Comparison of ENCODE assay signal across 12 cellular contexts in genomic region chr1:110067957-110068645, GRCh38. TPM values are rescaled to one million over a fixed set of nuclear protein-coding genes. Genes with fewer than 3 reads are reported as not detected.
DNase-seq lines count a peak whose midpoint lies in the region; ATAC-seq, FAIRE-seq and TF ChIP-seq lines count a peak whose summit lies in the region.
"Had no signal": no experiment of that assay in that cellular context is flagged by ENCODE, and none has a peak within 500 bp of the region (broad histone marks: within the 10 kb centered on the region; RNA-seq: fewer than 3 reads in every experiment).

No MANE protein-coding gene starts in this region.

- H3K4me1 Mint-ChIP-seq in CD4-positive, alpha-beta memory T cell, result peaks cover 8 to 25% (median 16%) of the 10 kb centered on the region in 4 donors
- H3K4me1 Mint-ChIP-seq in nephron, result peaks cover 17% of the 10 kb centered on the region

- TF ChIP-seq CTCF in H1 (IDR thresholded peaks at IDR 0.05; ENCODE audit: control extremely low read depth in 1 of 3, insufficient read depth in 1 of 3, low read depth in 1 of 3, low read length in 3 of 3) (no peak), nephron (IDR thresholded peaks at IDR 0.05; ENCODE audit: unreplicated experiment in 3 of 3) (no peak)

- H3K4me1 ChIP-seq in CD4-positive, alpha-beta memory T cell (ENCODE audit: insufficient read depth, low read length), result peaks cover 28% of the 10 kb centered on the region
- peaks cover 3 to 31% (median 15%) of the 10 kb centered on the region in 4 experiments; a peak in 6 of 7 replicates for H3K4me1 ChIP-seq in H1 (replicated peaks in 1 of 4; ENCODE audit: control insufficient read depth in 3 of 4, insufficient read depth in 4 of 4, low read length in 3 of 4)

- H3K9me3 Mint-ChIP-seq in CD4-positive, alpha-beta memory T cell, result peaks cover 0 to 3% (median 0%) of the 10 kb centered on the region in 8 donors
- no peaks in the 10 kb centered on the region for H3K9me3 Mint-ChIP-seq in nephron

- no peaks in the 10 kb centered on the region for H3K79me2 ChIP-seq in H1 (ENCODE audit: control insufficient read depth in 1 of 2, insufficient read depth in 2 of 2, low read length in 2 of 2)

- no peak overlapping the region for H2AFZ ChIP-seq in H1 (ENCODE audit: low read length)

- POLR2A ChIA-PET in CD4-positive, alpha-beta memory T cell (lab: Charles Lee; ENCODE audit: partially characterized antibody), result interaction anchor here (1.4 kb wide), 1 partner anchor 18 kb away, joined by 4 read pairs; no protein-coding TSS in a partner anchor
- POLR2A ChIA-PET in H1 (lab: Charles Lee; ENCODE audit: partially characterized antibody), result interaction anchor here (1.0 to 2.5 kb wide), 9 partner anchors 8 to 277 kb away, joined by 3 to 11 read pairs (median 5); no protein-coding TSS in a partner anchor

- H2BK12ac ChIP-seq in H1 (ENCODE audit: low read depth, low read length), result no peak overlapping the region; the same call in 1 of the 2 replicates

- no peak overlapping the region for H4K91ac ChIP-seq in H1 (replicated peaks; ENCODE audit: insufficient read length, low read length)

- H3K4me3 ChIP-seq in CD4-positive, alpha-beta memory T cell (ENCODE audit: low read length in 2 of 2), result peak overlapping the region in 1 of 2 donors; percentile 11
- peak overlapping the region; percentile 16 to 56 (median 36); a peak in 7 of 8 replicates for H3K4me3 ChIP-seq in H1 (ENCODE audit: extremely low read depth in 1 of 4, insufficient read depth in 2 of 4, low read depth in 3 of 4, low read length in 4 of 4)
- H3K4me3 ChIP-seq: colonic mucosa had no signal

- H4K5ac ChIP-seq in H1 (ENCODE audit: insufficient read length, low read depth, low read length), result no peak overlapping the region

- in situ Hi-C loops in KBM-7 (cut with MboI; ENCODE audit: low pct_unique_long_range_greater_than_20kb, low sequenced_read_pairs), result no loop called here

- H3K4me2 ChIP-seq in H1 (ENCODE audit: insufficient read depth in 1 of 2, low read depth in 2 of 2, low read length in 2 of 2), result peak overlapping the region; percentile 62 to 71

- H3K9me3 ChIP-seq in CD4-positive, alpha-beta memory T cell (ENCODE audit: control insufficient read depth in 1 of 2, low read length in 2 of 2), result no peaks in the 10 kb centered on the region
- no peaks in the 10 kb centered on the region; a peak in 1 of 4 replicates for H3K9me3 ChIP-seq in H1 (ENCODE audit: insufficient read depth in 2 of 2, low read depth in 1 of 2, low read length in 1 of 2)
- H3K9me3 ChIP-seq: colonic mucosa had no signal

- no peak for TF ChIP-seq EP300 in H1 (IDR thresholded peaks at IDR 0.05; ENCODE audit: borderline replicate concordance in 1 of 2, low read depth in 2 of 2, low read length in 2 of 2)

- H3K23me2 ChIP-seq in H1 (ENCODE audit: low read depth, low read length), result peaks cover 7% of the 10 kb centered on the region; the same call in 1 of the 2 replicates

- DNase-seq in CD4-positive, alpha-beta memory T cell, result no peak
- DNase-seq in KBM-7 (peak; percentile 33), H1 (ENCODE audit: low read depth in 1 of 2, low spot score in 2 of 2) (peak in 1 of 2 experiments; percentile 79), SKM-1 (lab: John Stamatoyannopoulos, UW; ENCODE audit: unreplicated experiment) (no peak), KG1 (lab: John Stamatoyannopoulos, UW) (no peak)
- DNase-seq: Calu3, colonic mucosa, right cardiac atrium had no signal

- no peak overlapping the region for H3K23ac ChIP-seq in H1 (ENCODE audit: insufficient read length)

- peaks cover 7 to 10% of the 10 kb centered on the region in 2 experiments for H4K20me1 ChIP-seq in H1 (replicated peaks in 1 of 2; ENCODE audit: control insufficient read depth in 1 of 2, insufficient read depth in 2 of 2, low read length in 2 of 2)

- no peak overlapping the region for H2BK5ac ChIP-seq in H1 (ENCODE audit: low read depth, low read length)

- no peak overlapping the region for H2BK20ac ChIP-seq in H1 (ENCODE audit: low read length)

- H4K8ac ChIP-seq in H1 (ENCODE audit: extremely low read depth, insufficient read depth, low read length), result no peak overlapping the region; the same call in 1 of the 2 replicates

- H3K27me3 Mint-ChIP-seq in CD4-positive, alpha-beta memory T cell, result peaks cover 29 to 40% of the 10 kb centered on the region in 2 donors
- H3K27me3 Mint-ChIP-seq in nephron (ENCODE audit: low read depth), result peaks cover 94% of the 10 kb centered on the region

- H3K79me1 ChIP-seq in H1 (ENCODE audit: low read depth, low read length), result no peaks in the 10 kb centered on the region

- H3K4ac ChIP-seq in H1 (replicated peaks; ENCODE audit: insufficient read length, low read depth, low read length), result no peak overlapping the region

- H2AK5ac ChIP-seq in H1 (ENCODE audit: low read depth, low read length), result no peak overlapping the region

- H2BK120ac ChIP-seq in H1 (replicated peaks; ENCODE audit: low read depth, low read length), result no peak overlapping the region

- H3K18ac ChIP-seq in H1 (ENCODE audit: extremely low read depth, low read length), result no peak overlapping the region; the same call in 1 of the 2 replicates

- CTCF ChIA-PET in CD4-positive, alpha-beta memory T cell (lab: Charles Lee; ENCODE audit: partially characterized antibody), result interaction anchor here (1.5 to 5.7 kb wide), 2 partner anchors 8 to 14 kb away, joined by 7 to 34 read pairs; no protein-coding TSS in a partner anchor
- CTCF ChIA-PET in H1 (lab: Charles Lee; ENCODE audit: partially characterized antibody), result interaction anchor here (0.7 to 52.4 kb wide), 4 partner anchors 14 to 75 kb away, joined by 4 to 1450 read pairs (median 728); partner anchors contain the start of genes ALX3 and STRIP1

- no peak for TF ChIP-seq RAD21 in H1 (IDR thresholded peaks at IDR 0.05 in 1 of 2, conservative IDR thresholded peaks at IDR 0.05 in 1 of 2; ENCODE audit: low read depth in 2 of 2, low read length in 2 of 2)

- H3K36me3 Mint-ChIP-seq in CD4-positive, alpha-beta memory T cell, result no peaks in the 10 kb centered on the region
- H3K36me3 Mint-ChIP-seq in nephron (ENCODE audit: low read depth), result no peaks in the 10 kb centered on the region

- FAIRE-seq in H1 (lab: Jason Lieb, UNC), result no peak

- WGBS in H1 (ENCODE audit: extremely low coverage in 1 of 2, insufficient coverage in 1 of 2, insufficient read length in 1 of 2, insufficient replicate concordance in 2 of 2, low coverage in 1 of 2, low lambda C conversion rate in 2 of 2, missing lambda C conversion rate in 1 of 2), 2 experiments, result 2% methylated on average over 58 of the region's 61 CpGs; no CpG with 5 or more reads in 1 of the 2 experiments

- no peak overlapping the region for H3K56ac ChIP-seq in H1 (replicated peaks; ENCODE audit: insufficient read length, low read depth, low read length)

- no peak for TF ChIP-seq POLR2A in H1 (IDR thresholded peaks at IDR 0.05; ENCODE audit: control extremely low read depth in 1 of 2, low read depth in 2 of 2, low read length in 2 of 2)

- no peak overlapping the region for H2BK15ac ChIP-seq in H1 (ENCODE audit: low read length)

- intact Hi-C loops in CD4-positive, alpha-beta memory T cell (cut with micrococcal nuclease), result no loop called here

- peak overlapping the region; percentile 56 to 92 (median 76) for H3K4me3 Mint-ChIP-seq in CD4-positive, alpha-beta memory T cell
- H3K4me3 Mint-ChIP-seq in nephron, result peak overlapping the region; percentile 9 to 65 (median 22)

- no peaks in the 10 kb centered on the region for H3K36me3 ChIP-seq in CD4-positive, alpha-beta memory T cell (ENCODE audit: insufficient read depth, low read length)
- H3K36me3 ChIP-seq in H1 (ENCODE audit: control insufficient read depth in 2 of 4, insufficient read depth in 4 of 4, low read length in 3 of 4), result peaks cover 0 to 8% (median 0%) of the 10 kb centered on the region in 4 experiments; a peak in 3 of 8 replicates
- H3K36me3 ChIP-seq: colonic mucosa had no signal

- H3K14ac ChIP-seq in H1 (ENCODE audit: insufficient read length), result no peak overlapping the region

- peak overlapping the region in 1 of 7 donors; percentile 11 for H3K27ac Mint-ChIP-seq in CD4-positive, alpha-beta memory T cell
- no peak overlapping the region for H3K27ac Mint-ChIP-seq in nephron

- no peak overlapping the region; a peak in 2 of 7 replicates for H3K9ac ChIP-seq in H1 (replicated peaks in 1 of 4; ENCODE audit: extremely low read depth in 1 of 4, low read depth in 3 of 4, low read length in 3 of 4)

- H3K27me3 ChIP-seq in CD4-positive, alpha-beta memory T cell (ENCODE audit: insufficient read depth, low read length), result peaks cover 28% of the 10 kb centered on the region
- peaks cover 62 to 87% (median 78%) of the 10 kb centered on the region in 4 experiments for H3K27me3 ChIP-seq in H1 (replicated peaks in 1 of 4; ENCODE audit: control insufficient read depth in 3 of 4, extremely low read depth in 1 of 4, insufficient read depth in 3 of 4, low read length in 3 of 4)

- no peak overlapping the region for H3K27ac ChIP-seq in CD4-positive, alpha-beta memory T cell (ENCODE audit: low read depth, low read length)
- H3K27ac ChIP-seq in H1 (ENCODE audit: low read depth, low read length), result no peak overlapping the region
- H3K27ac ChIP-seq: colonic mucosa had no signal

- no peak for ATAC-seq in HG02981 (IDR thresholded peaks at IDR 0.05; ENCODE audit: unreplicated experiment)
- ATAC-seq in HG03108 (IDR thresholded peaks at IDR 0.05; ENCODE audit: unreplicated experiment), result no peak

RNA-seq across cellular contexts. Expression of gene ALX3, which starts 2.4 kb away (rescaled TPM):
- not detected for total RNA-seq in CD4-positive, alpha-beta memory T cell
- not detected for polyA plus RNA-seq in CD4-positive, alpha-beta memory T cell
- total RNA-seq in H1 (2021; fragmentation: NEBNext Ultra II Directional; extraction: Animal tissue kit (Norgen Biotek cat#: 25700)), result not detected in 2 replicates
- 0.06 and 0.20 TPM in 2 replicates for polyA plus RNA-seq in H1 (2011; rRNA removed)
- polyA plus RNA-seq in H1 (2011; cell fraction: cytosol; rRNA removed), result 0.05 TPM
- not detected for polyA plus RNA-seq in H1 (2011; cell fraction: nucleus; rRNA removed)
- 0.10 to 0.12 TPM in 2 of 4 replicates, not detected in the others for polyA plus RNA-seq in H1 (2012, experiment 1 of 2)
- polyA plus RNA-seq in H1 (2012, experiment 2 of 2), result not detected
- polyA plus RNA-seq in H1 (2013, experiment 1 of 2), result 0.02 TPM
- 0.07 TPM for polyA plus RNA-seq in H1 (2013, experiment 2 of 2)
- polyA minus RNA-seq in H1 (2011; rRNA and poly(A)+ RNA removed), result not detected in 2 replicates
- polyA minus RNA-seq in H1 (2011; cell fraction: cytosol; rRNA and poly(A)+ RNA removed), result not detected
- polyA minus RNA-seq in H1 (2011; cell fraction: nucleus; rRNA and poly(A)+ RNA removed), result not detected
- total RNA-seq: Calu3, colonic mucosa, HT1080, right cardiac atrium had no signal

RNA-seq across cellular contexts. Expression of gene STRIP1, which starts 33.7 kb away (rescaled TPM):
- 10 to 100 TPM; 73.3 TPM for total RNA-seq in CD4-positive, alpha-beta memory T cell
- 10 to 100 TPM; 16.5 to 30.2 TPM for polyA plus RNA-seq in CD4-positive, alpha-beta memory T cell
- total RNA-seq in H1 (2021; fragmentation: NEBNext Ultra II Directional; extraction: Animal tissue kit (Norgen Biotek cat#: 25700)), result 45.1 and 45.6 TPM in 2 replicates
- 21.3 and 23.7 TPM in 2 replicates for polyA plus RNA-seq in H1 (2011; rRNA removed)
- polyA plus RNA-seq in H1 (2011; cell fraction: cytosol; rRNA removed), result 31.9 TPM
- 115 TPM for polyA plus RNA-seq in H1 (2011; cell fraction: nucleus; rRNA removed)
- 31.9 to 37.5 TPM (median 34.3 TPM) in 4 replicates for polyA plus RNA-seq in H1 (2012, experiment 1 of 2)
- polyA plus RNA-seq in H1 (2012, experiment 2 of 2), result 15.7 TPM
- polyA plus RNA-seq in H1 (2013, experiment 1 of 2), result 24.5 TPM
- polyA plus RNA-seq in H1 (2013, experiment 2 of 2), result 23.5 TPM
- polyA minus RNA-seq in H1 (2011; rRNA and poly(A)+ RNA removed), result 75.4 and 77.6 TPM in 2 replicates
- 26.4 TPM for polyA minus RNA-seq in H1 (2011; cell fraction: cytosol; rRNA and poly(A)+ RNA removed)
- polyA minus RNA-seq in H1 (2011; cell fraction: nucleus; rRNA and poly(A)+ RNA removed), result 81.9 TPM

RNA-seq across cellular contexts. Expression of gene UBL4B, which starts 44.1 kb away (rescaled TPM):
- total RNA-seq in CD4-positive, alpha-beta memory T cell, result not detected
- polyA plus RNA-seq in CD4-positive, alpha-beta memory T cell, result not detected
- not detected in 2 replicates for total RNA-seq in H1 (2021; fragmentation: NEBNext Ultra II Directional; extraction: Animal tissue kit (Norgen Biotek cat#: 25700))
- 0.06 and 0.11 TPM in 2 replicates for polyA plus RNA-seq in H1 (2011; rRNA removed)
- polyA plus RNA-seq in H1 (2011; cell fraction: cytosol; rRNA removed), result 0.14 TPM
- 0.14 TPM for polyA plus RNA-seq in H1 (2011; cell fraction: nucleus; rRNA removed)
- not detected in 4 replicates for polyA plus RNA-seq in H1 (2012, experiment 1 of 2)
- not detected for polyA plus RNA-seq in H1 (2012, experiment 2 of 2)
- not detected for polyA plus RNA-seq in H1 (2013, experiment 1 of 2)
- not detected for polyA plus RNA-seq in H1 (2013, experiment 2 of 2)
- polyA minus RNA-seq in H1 (2011; rRNA and poly(A)+ RNA removed), result not detected in 2 replicates
- polyA minus RNA-seq in H1 (2011; cell fraction: cytosol; rRNA and poly(A)+ RNA removed), result not detected
- not detected for polyA minus RNA-seq in H1 (2011; cell fraction: nucleus; rRNA and poly(A)+ RNA removed)
- total RNA-seq: Calu3, colonic mucosa, HT1080, right cardiac atrium had no signal
- polyA plus RNA-seq: right cardiac atrium had no signal
